20 cellular contexts compared by ENCODE assay signal in the genomic region with DNA sequence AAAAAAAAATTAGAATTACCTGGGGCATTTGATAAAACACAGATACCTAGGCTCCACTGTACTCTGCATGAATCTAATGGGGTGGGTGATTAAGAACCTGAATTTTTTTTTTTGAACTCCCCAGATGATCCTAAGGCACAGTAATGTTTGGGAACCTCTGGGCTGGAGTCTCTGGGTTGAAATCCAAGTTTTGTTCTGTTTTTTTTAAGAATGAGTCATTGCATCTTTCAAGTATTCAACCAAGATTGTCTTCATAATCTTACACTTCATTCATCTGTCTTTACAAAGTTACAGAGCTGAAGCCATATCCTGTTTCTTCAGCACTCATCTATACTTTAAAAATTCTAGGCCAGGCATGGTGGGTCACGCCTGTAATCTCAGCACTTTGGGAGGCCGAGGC. TPM values are rescaled to one million over a fixed set of nuclear protein-coding genes. Genes with fewer than 3 reads are reported as not detected.
A peak's percentile ranks its signal among the peaks of the same experiment; 100 is the strongest.
DNase-seq lines count a peak whose midpoint lies in the region; ATAC-seq, FAIRE-seq and TF ChIP-seq lines count a peak whose summit lies in the region.
"Had no signal": no experiment of that assay in that cellular context is flagged by ENCODE, and none has a peak within 500 bp of the region (broad histone marks: within the 10 kb centered on the region; RNA-seq: fewer than 3 reads in every experiment).

No MANE protein-coding gene starts in this region.

- BruUV-seq in IMR-90 (replicated peaks; lab: Mats Ljungman, UMichigan) = no TSS peak

- no peak overlapping the region for H3K4me2 ChIP-seq in IMR-90 (ENCODE audit: low read depth, low read length)
- H3K4me2 ChIP-seq: hepatocyte had no signal

- no peak overlapping the region for H2AK5ac ChIP-seq in IMR-90 (ENCODE audit: low read depth, low read length)

- H3K79me1 ChIP-seq in IMR-90 (ENCODE audit: low read depth in 1 of 2, low read length in 2 of 2) = peaks cover 4 to 14% of the 10 kb centered on the region in 2 experiments; a peak in 3 of 4 replicates

- no peak overlapping the region for H2AFZ ChIP-seq in IMR-90 (replicated peaks; ENCODE audit: low read length, poor library complexity)
- H2AFZ ChIP-seq: hepatocyte had no signal

- no peak for TF ChIP-seq RAD21 in IMR-90 (IDR thresholded peaks at IDR 0.05; ENCODE audit: low read length)

- H3K4ac ChIP-seq in IMR-90 (ENCODE audit: low read depth, low read length) = no peak overlapping the region

- H3K27me3 ChIP-seq in IMR-90 (ENCODE audit: control insufficient read depth, insufficient read depth, low read length) = no peaks in the 10 kb centered on the region
- H3K27me3 ChIP-seq in naive thymus-derived CD4-positive, alpha-beta T cell (ENCODE audit: control insufficient read depth in 2 of 2, insufficient read depth in 2 of 2, low read length in 2 of 2) = no peaks in the 10 kb centered on the region
- H3K27me3 ChIP-seq: cardiac muscle cell, hepatocyte had no signal

- WGBS in IMR-90 (ENCODE audit: extremely low coverage in 2 of 2, insufficient read length in 1 of 2), 2 experiments = no CpG with 5 or more reads among the region's 2 CpGs

- H3K9me3 Mint-ChIP-seq in activated T-cell treated with anti-CD3 and anti-CD28 coated beads, Interleukin-2, amount 50 U/mL, for 72 hours = peaks cover 2 to 7% of the 10 kb centered on the region in 2 donors
- H3K9me3 Mint-ChIP-seq in central memory CD8-positive, alpha-beta T cell = no peaks in the 10 kb centered on the region
- H3K9me3 Mint-ChIP-seq in naive thymus-derived CD4-positive, alpha-beta T cell = peaks cover 0 to 6% (median 0%) of the 10 kb centered on the region in 11 donors
- H3K9me3 Mint-ChIP-seq: T-cell had no signal

- CTCF ChIA-PET in IMR-90 (lab: Yijun Ruan, JAX) = interaction anchor here (0.7 kb wide), 2 partner anchors 96 to 188 kb away, joined by 3 read pairs; no protein-coding TSS in a partner anchor
- CTCF ChIA-PET in naive thymus-derived CD4-positive, alpha-beta T cell (lab: Charles Lee) = no interaction called here

- H3K27ac Mint-ChIP-seq in activated T-cell treated with anti-CD3 and anti-CD28 coated beads, Interleukin-2, amount 50 U/mL, for 72 hours = peak overlapping the region; percentile 34
- H3K27ac Mint-ChIP-seq in central memory CD8-positive, alpha-beta T cell (ENCODE audit: low read depth) = peak overlapping the region; percentile 16
- peak overlapping the region in 6 of 9 donors; percentile 16 to 80 (median 66) for H3K27ac Mint-ChIP-seq in naive thymus-derived CD4-positive, alpha-beta T cell

- H4K5ac ChIP-seq in IMR-90 (ENCODE audit: low read depth, low read length) = no peak overlapping the region

- intact Hi-C loops in IMR-90 (cut with micrococcal nuclease) = no loop called here
- intact Hi-C loops in naive thymus-derived CD4-positive, alpha-beta T cell (cut with micrococcal nuclease) = no loop called here

- peaks cover 3 to 11% of the 10 kb centered on the region in 2 donors for H3K36me3 Mint-ChIP-seq in activated T-cell treated with anti-CD3 and anti-CD28 coated beads, Interleukin-2, amount 50 U/mL, for 72 hours (ENCODE audit: insufficient read depth in 2 of 2)
- H3K36me3 Mint-ChIP-seq in central memory CD8-positive, alpha-beta T cell (ENCODE audit: insufficient read depth) = peaks cover 8% of the 10 kb centered on the region
- H3K36me3 Mint-ChIP-seq in naive thymus-derived CD4-positive, alpha-beta T cell = peaks cover 0 to 25% (median 18%) of the 10 kb centered on the region in 5 donors

- POLR2A ChIA-PET in IMR-90 (lab: Charles Lee; ENCODE audit: unreplicated experiment) = no interaction called here
- POLR2A ChIA-PET in naive thymus-derived CD4-positive, alpha-beta T cell (lab: Charles Lee) = interaction anchor here (0.7 kb wide), 1 partner anchor 878 kb away, joined by 6 read pairs; no protein-coding TSS in a partner anchor

- no peak overlapping the region for H3K14ac ChIP-seq in IMR-90 (replicated peaks; ENCODE audit: low read depth, low read length)

- H4K91ac ChIP-seq in IMR-90 (ENCODE audit: insufficient read depth, low read depth, low read length) = no peak overlapping the region

- no peak overlapping the region for H2BK5ac ChIP-seq in IMR-90 (ENCODE audit: low read depth, low read length, poor library complexity, severe bottlenecking)

- no peak overlapping the region for H2AK9ac ChIP-seq in IMR-90 (replicated peaks; ENCODE audit: low read depth, low read length, poor library complexity)

- H3K18ac ChIP-seq in IMR-90 (ENCODE audit: low read depth, low read length) = no peak overlapping the region

- H2BK120ac ChIP-seq in IMR-90 (ENCODE audit: low read depth, low read length) = no peak overlapping the region

- no peak overlapping the region for H3K9ac ChIP-seq in IMR-90 (ENCODE audit: low read depth, low read length)

- in situ Hi-C loops in IMR-90 (cut with MboI; ENCODE audit: low sequenced_read_pairs) = no loop called here

- dilution Hi-C loops in IMR-90 (cut with HindIII; ENCODE audit: low sequenced_read_pairs, unreplicated experiment) = no loop called here

- H3K4me3 Mint-ChIP-seq in activated T-cell treated with anti-CD3 and anti-CD28 coated beads, Interleukin-2, amount 50 U/mL, for 72 hours = no peak overlapping the region
- H3K4me3 Mint-ChIP-seq in central memory CD8-positive, alpha-beta T cell = peak overlapping the region; percentile 20
- H3K4me3 Mint-ChIP-seq in naive thymus-derived CD4-positive, alpha-beta T cell = peak overlapping the region in 6 of 10 donors; percentile 15 to 71 (median 38)

- no peak for DNase-seq in activated T-cell treated with anti-CD3 and anti-CD28 coated beads, Interleukin-2, amount 50 U/mL, for 72 hours
- DNase-seq in activated T-cell treated with anti-CD3 and anti-CD28 coated beads for 4 hours (no peak), IMR-90 (peak; percentile 87), H54 (ENCODE audit: insufficient read length, low spot score) (no peak)
- DNase-seq in central memory CD8-positive, alpha-beta T cell (ENCODE audit: low spot score in 2 of 2) = no peak
- no peak for DNase-seq in naive thymus-derived CD4-positive, alpha-beta T cell
- DNase-seq: activated T-cell treated with anti-CD3 and anti-CD28 coated beads, Interleukin-2, amount 50 U/mL, for 48 hours; GOT3; left ventricle myocardium inferior; NCI-H1930; RPMI8226; T-cell had no signal

- peaks cover 14% of the 10 kb centered on the region for H3K4me1 ChIP-seq in IMR-90 (ENCODE audit: control insufficient read depth, insufficient read depth, low read length)
- H3K4me1 ChIP-seq in naive thymus-derived CD4-positive, alpha-beta T cell (ENCODE audit: control insufficient read depth in 2 of 2, insufficient read depth in 2 of 2, low read length in 2 of 2) = peaks cover 21 to 27% of the 10 kb centered on the region in 2 donors
- H3K4me1 ChIP-seq: left ventricle myocardium inferior, prostate gland had no signal

- FAIRE-seq in H54 (lab: Jason Lieb, UNC) = no peak
- FAIRE-seq: endometrium, K562 had no signal

- no peak overlapping the region for H3K23ac ChIP-seq in IMR-90 (ENCODE audit: low read depth, low read length)

- H4K8ac ChIP-seq in IMR-90 (ENCODE audit: low read depth in 2 of 2, low read length in 2 of 2) = no peak overlapping the region

- no peak for TF ChIP-seq CTCF in IMR-90 (conservative IDR thresholded peaks at IDR 0.05; ENCODE audit: low read depth, low read length)

- H2BK20ac ChIP-seq in IMR-90 (ENCODE audit: low read depth, low read length) = no peak overlapping the region

- no peaks in the 10 kb centered on the region for H3K36me3 ChIP-seq in IMR-90 (ENCODE audit: control insufficient read depth, insufficient read depth, low read length)
- no peaks in the 10 kb centered on the region for H3K36me3 ChIP-seq in naive thymus-derived CD4-positive, alpha-beta T cell (ENCODE audit: control insufficient read depth in 2 of 3, insufficient read depth in 3 of 3, low read length in 3 of 3)
- H3K36me3 ChIP-seq: cardiac muscle cell, left ventricle myocardium inferior, prostate gland had no signal

- H3K9me1 ChIP-seq in IMR-90 (ENCODE audit: insufficient read depth, low read length) = peaks cover 6% of the 10 kb centered on the region

- no peak overlapping the region for H3K56ac ChIP-seq in IMR-90 (ENCODE audit: extremely low read depth, insufficient read depth, low read length)

- H3K4me3 ChIP-seq in IMR-90 (ENCODE audit: insufficient read depth, low read depth, low read length) = no peak overlapping the region
- H3K4me3 ChIP-seq in naive thymus-derived CD4-positive, alpha-beta T cell (ENCODE audit: low read length) = no peak overlapping the region
- H3K4me3 ChIP-seq: cardiac muscle cell, hepatocyte, K562, left ventricle myocardium inferior, prostate gland had no signal

- H2BK15ac ChIP-seq in IMR-90 (ENCODE audit: low read depth, low read length) = no peak overlapping the region

- H3K9me3 ChIP-seq in IMR-90 (ENCODE audit: control insufficient read depth, insufficient read depth, low read length) = no peaks in the 10 kb centered on the region
- no peaks in the 10 kb centered on the region for H3K9me3 ChIP-seq in naive thymus-derived CD4-positive, alpha-beta T cell (ENCODE audit: control insufficient read depth in 2 of 3, low read length in 3 of 3)
- H3K9me3 ChIP-seq: left ventricle myocardium inferior, prostate gland had no signal

- no peak for TF ChIP-seq POLR2A in IMR-90 (IDR thresholded peaks at IDR 0.05; ENCODE audit: low read depth, low read length)
- no peak for TF ChIP-seq POLR2A in H54 (IDR thresholded peaks at IDR 0.05; ENCODE audit: low read depth, low read length)

- 0 out of 2 replicates have a peak, but pooled peaks cover 5% of the 10 kb centered on the region for H4K20me1 ChIP-seq in IMR-90 (ENCODE audit: insufficient read depth, low read length)

- no peak overlapping the region for H3K27ac ChIP-seq in IMR-90 (ENCODE audit: insufficient read depth, low read length)
- no peak overlapping the region for H3K27ac ChIP-seq in naive thymus-derived CD4-positive, alpha-beta T cell (ENCODE audit: low read depth, low read length)
- H3K27ac ChIP-seq: cardiac muscle cell, hepatocyte, left ventricle myocardium inferior, prostate gland had no signal

- no peak for ATAC-seq in activated T-cell treated with anti-CD3 and anti-CD28 coated beads, Interleukin-2, amount 50 U/mL, for 72 hours (replicated peaks in 1 of 2)
- ATAC-seq in IMR-90 (ENCODE audit: low read depth) = peak; percentile 80
- no peak for ATAC-seq in central memory CD8-positive, alpha-beta T cell (replicated peaks; ENCODE audit: extremely low read depth, poor library complexity, severe bottlenecking)
- no peak for ATAC-seq in naive thymus-derived CD4-positive, alpha-beta T cell
- ATAC-seq in GM18868 (IDR thresholded peaks at IDR 0.05; ENCODE audit: unreplicated experiment) = no peak
- no peak for ATAC-seq in HG03354 (IDR thresholded peaks at IDR 0.05; ENCODE audit: poor library complexity, severe bottlenecking, unreplicated experiment)
- ATAC-seq: activated CD4-positive, CD25-positive, alpha-beta regulatory T cell treated with anti-CD3 and anti-CD28 coated beads, Interleukin-2, amount 50 U/mL, for 24 hours; K562; T-cell had no signal

- H3K4me1 Mint-ChIP-seq in activated T-cell treated with anti-CD3 and anti-CD28 coated beads, Interleukin-2, amount 50 U/mL, for 72 hours (ENCODE audit: low read depth) = peaks cover 27% of the 10 kb centered on the region
- H3K4me1 Mint-ChIP-seq in central memory CD8-positive, alpha-beta T cell = peaks cover 39% of the 10 kb centered on the region
- H3K4me1 Mint-ChIP-seq in naive thymus-derived CD4-positive, alpha-beta T cell = peaks cover 17 to 42% (median 37%) of the 10 kb centered on the region in 7 donors

- no peaks in the 10 kb centered on the region for H3K27me3 Mint-ChIP-seq in activated T-cell treated with anti-CD3 and anti-CD28 coated beads, Interleukin-2, amount 50 U/mL, for 72 hours (ENCODE audit: low read depth)
- no peaks in the 10 kb centered on the region for H3K27me3 Mint-ChIP-seq in central memory CD8-positive, alpha-beta T cell
- no peaks in the 10 kb centered on the region for H3K27me3 Mint-ChIP-seq in naive thymus-derived CD4-positive, alpha-beta T cell
- H3K27me3 Mint-ChIP-seq: T-cell had no signal

RNA-seq across cellular contexts. Expression of a gene that starts 52.6 kb away (rescaled TPM):
- 10 to 100 TPM; 42.5 to 51.9 TPM for total RNA-seq in activated T-cell treated with anti-CD3 and anti-CD28 coated beads, Interleukin-2, amount 50 U/mL, for 72 hours
- total RNA-seq in IMR-90 (2012; rRNA removed) = 17.5 and 17.9 TPM in 2 replicates
- 25.3 and 29.5 TPM in 2 replicates for polyA plus RNA-seq in IMR-90 (2012; rRNA removed)
- 6.8 and 10.2 TPM in 2 replicates for polyA plus RNA-seq in IMR-90 (2012; cell fraction: cytosol; rRNA removed)
- polyA plus RNA-seq in IMR-90 (2012; cell fraction: nucleus; rRNA removed; ENCODE audit: low replicate concordance) = 205 and 279 TPM in 2 replicates
- total RNA-seq in naive thymus-derived CD4-positive, alpha-beta T cell = 10 to 100 TPM; 34.1 to 82.5 (median 75.3) TPM
- polyA plus RNA-seq in naive thymus-derived CD4-positive, alpha-beta T cell = 10 to 100 TPM; 12.3 to 15.2 TPM

RNA-seq across cellular contexts. Expression of a gene that starts 54.3 kb away (rescaled TPM):
- 100 to 1,000 TPM; 117 to 130 TPM for total RNA-seq in activated T-cell treated with anti-CD3 and anti-CD28 coated beads, Interleukin-2, amount 50 U/mL, for 72 hours
- total RNA-seq in IMR-90 (2012; rRNA removed) = 78.0 and 80.3 TPM in 2 replicates
- polyA plus RNA-seq in IMR-90 (2012; rRNA removed) = 54.5 and 56.5 TPM in 2 replicates
- polyA plus RNA-seq in IMR-90 (2012; cell fraction: cytosol; rRNA removed) = 26.7 and 39.9 TPM in 2 replicates
- 54.3 and 72.4 TPM in 2 replicates for polyA plus RNA-seq in IMR-90 (2012; cell fraction: nucleus; rRNA removed; ENCODE audit: low replicate concordance)
- total RNA-seq in naive thymus-derived CD4-positive, alpha-beta T cell = 100 to 1,000 TPM; 131 to 169 (median 149) TPM
- 100 to 1,000 TPM in 1 of 2 donors, 10 to 100 TPM in 1; 75.8 to 165 TPM for polyA plus RNA-seq in naive thymus-derived CD4-positive, alpha-beta T cell

Comparison
In these comparisons a context has a peak if more than half of its experiments do, and no peak if none do; other contexts are left out.
1. H3K27ac Mint-ChIP-seq: peak in every context shown above with its lines; median percentile 66 in naive thymus-derived CD4-positive, alpha-beta T cell; 34 in activated T-cell treated with anti-CD3 and anti-CD28 coated beads, Interleukin-2, amount 50 U/mL, for 72 hours; 16 in central memory CD8-positive, alpha-beta T cell.
2. H3K4me3 Mint-ChIP-seq: peak in central memory CD8-positive, alpha-beta T cell (single experiment) and naive thymus-derived CD4-positive, alpha-beta T cell (6 of 10); none in activated T-cell treated with anti-CD3 and anti-CD28 coated beads, Interleukin-2, amount 50 U/mL, for 72 hours (0 of 2).